19 cellular contexts compared by ENCODE assay signal in genomic region chr6:46381057-46381456, GRCh38.
A peak's percentile ranks its signal among the peaks of the same experiment; 100 is the strongest.
DNase-seq lines count a peak whose midpoint lies in the region; ATAC-seq and TF ChIP-seq lines count a peak whose summit lies in the region.
"Had no signal": no experiment of that assay in that cellular context is flagged by ENCODE, and none has a peak within 500 bp of the region (broad histone marks: within the 10 kb centered on the region; RNA-seq: fewer than 3 reads in every experiment).

No MANE protein-coding gene starts in this region.

- no peak overlapping the region for H2AFZ ChIP-seq in OCI-LY3 (ENCODE audit: low read depth, low read length)

- H3K27me3 ChIP-seq in OCI-LY3 (ENCODE audit: low read depth, low read length) = 0 out of 2 replicates have a peak, but pooled peaks cover 3% of the 10 kb centered on the region
- H3K27me3 ChIP-seq: BE2C had no signal

- H3K27ac ChIP-seq in OCI-LY3 (ENCODE audit: low read length) = no peak overlapping the region

- H3K4me3 ChIP-seq in OCI-LY3 (ENCODE audit: low read length) = no peak overlapping the region

- no peak overlapping the region for H3K9ac ChIP-seq in OCI-LY3 (ENCODE audit: low read length)

- peaks cover 2% of the 10 kb centered on the region; the same call in 1 of the 2 replicates for H3K9me3 ChIP-seq in OCI-LY3 (ENCODE audit: insufficient read depth, low read length)
- H3K9me3 ChIP-seq: BE2C had no signal

- H3K4me1 ChIP-seq in OCI-LY3 (ENCODE audit: low read length) = peaks cover 63% of the 10 kb centered on the region
- H3K4me1 ChIP-seq: BE2C had no signal

- peak overlapping the region; percentile 27 for H3K4me2 ChIP-seq in OCI-LY3 (ENCODE audit: low read length)

- DNase-seq in NCI-H1092 treated with DMSO at 0.1 percent for 48 hours (lab: John Stamatoyannopoulos, UW) (peak; percentile 44), NCI-H1092 (lab: John Stamatoyannopoulos, UW) (no peak), NCI-H1417 (lab: John Stamatoyannopoulos, UW) (peak; percentile 19 to 80 (median 43)), mucosa of gallbladder (ENCODE audit: low spot score) (peak; percentile 40), SW480 (ENCODE audit: low spot score) (no peak), HUDEP-2 (lab: John Stamatoyannopoulos, UW; ENCODE audit: unreplicated experiment in 76 of 76) (no peak)
- DNase-seq: activated CD4-positive, alpha-beta T cell treated with anti-CD3 and anti-CD28 coated beads, Interleukin-2, amount 10 ng/mL, durations not matched to agents 24 days and 14 days; activated CD8-positive, alpha-beta memory T cell treated with anti-CD3 and anti-CD28 coated beads, Interleukin-2, amount 10 ng/mL, durations not matched to agents 7 days and 5 days; activated naive CD8-positive, alpha-beta T cell treated with anti-CD3 and anti-CD28 coated beads for 36 hours; BE2C; Calu3; effector memory CD8-positive, alpha-beta T cell; NCI-H146; NCI-H446 treated with DMSO at 0.1 percent for 48 hours; SHP77; stimulated activated CD4-positive, alpha-beta T cell treated with anti-CD3 and anti-CD28 coated beads, Interleukin-4, amount 100 ng/mL, for 4 hours; SW 1271 had no signal

- no peaks in the 10 kb centered on the region for H3K36me3 ChIP-seq in OCI-LY3 (replicated peaks; ENCODE audit: low read depth, low read length)
- H3K36me3 ChIP-seq: BE2C had no signal

- TF ChIP-seq CTCF in OCI-LY3 (IDR thresholded peaks at IDR 0.05; ENCODE audit: low read depth, low read length) = no peak

- ATAC-seq in GM21528 (IDR thresholded peaks at IDR 0.05; ENCODE audit: low FRiP score, unreplicated experiment) = no peak
- ATAC-seq: activated CD8-positive, alpha-beta memory T cell treated with anti-CD3 and anti-CD28 coated beads, Interleukin-2, amount 10 ng/mL, durations not matched to agents 7 days and 5 days; effector memory CD8-positive, alpha-beta T cell had no signal

- H4K20me1 ChIP-seq in OCI-LY3 (ENCODE audit: insufficient read depth, low read length) = no peaks in the 10 kb centered on the region

- no peaks in the 10 kb centered on the region for H3K79me2 ChIP-seq in OCI-LY3 (ENCODE audit: low read length)

Comparison
In these comparisons a context has a peak if more than half of its experiments do, and no peak if none do; other contexts are left out.
1. DNase-seq: peak in NCI-H1092 treated with DMSO at 0.1 percent for 48 hours (single experiment), NCI-H1417 (3 of 3) and mucosa of gallbladder (single experiment); none in NCI-H1092 (single experiment), SW480 (single experiment) and HUDEP-2 (0 of 76).